1 cellular context compared by ENCODE assay signal in genomic region chr19:44498988-44499387, GRCh38.
TF ChIP-seq lines count a peak whose summit lies in the region.

No MANE protein-coding gene starts in this region.

TF ChIP-seq in HepG2, 621 proteins besides CTCF, POLR2A, EP300 and RAD21:
- no peak for TF ChIP-seq RFXANK (CRISPR knock-in tag; IDR thresholded peaks at IDR 0.05)
- TF ChIP-seq ZNF703 (CRISPR knock-in tag; IDR thresholded peaks at IDR 0.05; ENCODE audit: borderline replicate concordance): no peak
- TF ChIP-seq SAP130 (CRISPR knock-in tag; IDR thresholded peaks at IDR 0.05; ENCODE audit: low read depth): no peak
- no peak for TF ChIP-seq NFE2L1 (CRISPR knock-in tag; IDR thresholded peaks at IDR 0.05; ENCODE audit: borderline replicate concordance)
- no peak for TF ChIP-seq NFIC (IDR thresholded peaks at IDR 0.05; ENCODE audit: low read length)
- TF ChIP-seq DDIT3 (CRISPR knock-in tag; IDR thresholded peaks at IDR 0.05): no peak
- no peak for TF ChIP-seq ZSCAN12 (CRISPR knock-in tag; IDR thresholded peaks at IDR 0.05)
- TF ChIP-seq SP2 (CRISPR knock-in tag; IDR thresholded peaks at IDR 0.05): no peak
- TF ChIP-seq ZBTB43 (CRISPR knock-in tag; conservative IDR thresholded peaks at IDR 0.05): no peak
- TF ChIP-seq ZNF468 (CRISPR knock-in tag; IDR thresholded peaks at IDR 0.05): no peak
- no peak for TF ChIP-seq STAT6 (CRISPR knock-in tag; IDR thresholded peaks at IDR 0.05; ENCODE audit: borderline replicate concordance)
TF ChIP-seq in HepG2: peak in this region for 0.
